In genomic region chr1:94061513-94062443, GRCh38 we compare ENCODE assay signal across 8 cellular contexts. TPM values are rescaled to one million over a fixed set of nuclear protein-coding genes. Genes with fewer than 3 reads are reported as not detected.
A peak's percentile ranks its signal among the peaks of the same experiment; 100 is the strongest.
DNase-seq lines count a peak whose midpoint lies in the region; ATAC-seq and TF ChIP-seq lines count a peak whose summit lies in the region.

No MANE protein-coding gene starts in this region.

- peaks cover 9% of the 10 kb centered on the region for H3K27me3 Mint-ChIP-seq in activated CD4-positive, alpha-beta T cell treated with anti-CD3 and anti-CD28 coated beads for 36 hours

- H3K4me1 Mint-ChIP-seq in activated CD4-positive, alpha-beta T cell treated with anti-CD3 and anti-CD28 coated beads for 36 hours = no peaks in the 10 kb centered on the region

- H3K4me1 ChIP-seq in Karpas-422 (ENCODE audit: low read length) = no peaks in the 10 kb centered on the region
- peaks cover 0 to 12% (median 5%) of the 10 kb centered on the region in 4 donors for H3K4me1 ChIP-seq in right lobe of liver
- H3K4me1 ChIP-seq in stomach = peaks cover 0 to 36% (median 26%) of the 10 kb centered on the region in 4 donors

- no peak overlapping the region for H3K4me3 Mint-ChIP-seq in activated CD4-positive, alpha-beta T cell treated with anti-CD3 and anti-CD28 coated beads for 36 hours

- no peak for TF ChIP-seq EP300 in stomach (IDR thresholded peaks at IDR 0.05)

- no peak overlapping the region for H3K9ac ChIP-seq in Karpas-422 (ENCODE audit: low read length)

- no peaks in the 10 kb centered on the region for H3K79me2 ChIP-seq in Karpas-422 (ENCODE audit: low read length)

- no peaks in the 10 kb centered on the region for H3K9me2 ChIP-seq in Karpas-422 (replicated peaks; ENCODE audit: insufficient read depth, low read length)

- no peak overlapping the region for H3K27ac Mint-ChIP-seq in activated CD4-positive, alpha-beta T cell treated with anti-CD3 and anti-CD28 coated beads for 36 hours

- POLR2A ChIA-PET in activated CD4-positive, alpha-beta T cell treated with anti-CD3 and anti-CD28 coated beads for 36 hours (lab: Charles Lee) = interaction anchor here (0.6 kb wide), 1 partner anchor 279 kb away, joined by 4 read pairs; no protein-coding TSS in a partner anchor

- no peaks in the 10 kb centered on the region for H3K36me3 Mint-ChIP-seq in activated CD4-positive, alpha-beta T cell treated with anti-CD3 and anti-CD28 coated beads for 36 hours (ENCODE audit: low read depth)

- H2AFZ ChIP-seq in Karpas-422 (ENCODE audit: low read length) = no peak overlapping the region

- H3K27me3 ChIP-seq in Karpas-422 (ENCODE audit: low read length) (no peaks in the 10 kb centered on the region), right lobe of liver (no peaks in the 10 kb centered on the region), stomach (peaks cover 0 to 4% (median 0%) of the 10 kb centered on the region in 3 donors)

- H3K4me2 ChIP-seq in Karpas-422 (ENCODE audit: low read depth, low read length, poor library complexity, severe bottlenecking) = no peak overlapping the region

- H3K36me3 ChIP-seq in Karpas-422 (ENCODE audit: insufficient read depth, low read length) (no peaks in the 10 kb centered on the region), right lobe of liver (no peaks in the 10 kb centered on the region), stomach (no peaks in the 10 kb centered on the region)

- peak; percentile 11 for TF ChIP-seq POLR2A in right lobe of liver (IDR thresholded peaks at IDR 0.05)
- TF ChIP-seq POLR2A in stomach (IDR thresholded peaks at IDR 0.05) = no peak

- no peak for ATAC-seq in activated CD4-positive, alpha-beta T cell treated with anti-CD3 and anti-CD28 coated beads for 36 hours
- ATAC-seq in SK-N-SH treated with all-trans-retinoic acid at 6 μM for 48 hours (peak; percentile 97), right lobe of liver (peak; percentile 93 to 97 (median 96))

- no peaks in the 10 kb centered on the region for H3K9me3 ChIP-seq in Karpas-422 (ENCODE audit: low read length)
- no peaks in the 10 kb centered on the region for H3K9me3 ChIP-seq in right lobe of liver
- no peaks in the 10 kb centered on the region for H3K9me3 ChIP-seq in stomach

- no peak overlapping the region for H3K4me3 ChIP-seq in Karpas-422 (ENCODE audit: low read length)
- H3K4me3 ChIP-seq in choroid plexus epithelial cell (ENCODE audit: low read depth, low read length) = no peak overlapping the region
- no peak overlapping the region for H3K4me3 ChIP-seq in right lobe of liver
- no peak overlapping the region for H3K4me3 ChIP-seq in stomach

- 8% methylated on average over 4 of the region's 5 CpGs for WGBS in right lobe of liver (ENCODE audit: insufficient coverage, low coverage, low lambda C conversion rate, missing lambda C conversion rate)
- WGBS in stomach, 5 donors = 14 to 22% (median 18%) methylated on average over 5 of the region's 5 CpGs

- CTCF ChIA-PET in activated CD4-positive, alpha-beta T cell treated with anti-CD3 and anti-CD28 coated beads for 36 hours (lab: Charles Lee) = interaction anchor here (0.5 to 3.6 kb wide), 20 partner anchors 8 to 963 kb away, joined by 3 to 20 read pairs (median 4); no protein-coding TSS in a partner anchor

- intact Hi-C loops in activated CD4-positive, alpha-beta T cell treated with anti-CD3 and anti-CD28 coated beads for 36 hours (cut with DNase I, micrococcal nuclease) = loop anchor here (1.0 to 10.0 kb wide), 4 partner anchors 173 to 745 kb away; partner anchors contain the start of gene ARHGAP29 (in 1 of the 2)
- intact Hi-C loops in right lobe of liver (cut with DNase I) = loop anchor here in 1 of 2 donors (5.0 to 10.0 kb wide), 2 partner anchors 183 to 271 kb away; no protein-coding TSS in a partner anchor
- intact Hi-C loops in stomach (cut with DNase I; ENCODE audit: low total_unique reads) = loop anchor here (5.0 kb wide), 1 partner anchor 271 kb away; no protein-coding TSS in a partner anchor

- H3K27ac ChIP-seq in Karpas-422 (ENCODE audit: low read length) = no peak overlapping the region
- H3K27ac ChIP-seq in right lobe of liver = peak overlapping the region; percentile 50 to 71 (median 51)
- H3K27ac ChIP-seq in stomach = peak overlapping the region in 3 of 5 donors; percentile 27 to 50 (median 29)

- TF ChIP-seq CTCF in choroid plexus epithelial cell (conservative IDR thresholded peaks at IDR 0.05; ENCODE audit: low read depth, low read length) = peak; percentile 94
- TF ChIP-seq CTCF in right lobe of liver (IDR thresholded peaks at IDR 0.05) = peak; percentile 87 to 98 (median 88)
- TF ChIP-seq CTCF in stomach (IDR thresholded peaks at IDR 0.05) = peak in 5 of 7 experiments; percentile 86 to 97 (median 90)

- peak; percentile 64 for DNase-seq in activated CD4-positive, alpha-beta T cell treated with anti-CD3 and anti-CD28 coated beads for 36 hours
- no peak for DNase-seq in activated CD4-positive, alpha-beta T cell treated with anti-CD3 and anti-CD28 coated beads, Interleukin-2, amount 50 U/mL, for 4 hours
- DNase-seq in H4 (ENCODE audit: low spot score) = peak; percentile 55
- peak; percentile 77 for DNase-seq in Karpas-422
- DNase-seq in choroid plexus epithelial cell (ENCODE audit: low read depth) = peak; percentile 91
- DNase-seq in right lobe of liver = peak; percentile 68 to 82 (median 68)
- peak; percentile 76 for DNase-seq in stomach

- H3K9me3 Mint-ChIP-seq in activated CD4-positive, alpha-beta T cell treated with anti-CD3 and anti-CD28 coated beads for 36 hours (ENCODE audit: low read depth) = no peaks in the 10 kb centered on the region

- H4K20me1 ChIP-seq in Karpas-422 (ENCODE audit: insufficient read depth, low read depth, low read length) = no peaks in the 10 kb centered on the region

TF ChIP-seq in SK-N-SH treated with all-trans-retinoic acid at 6 μM for 48 hours, 23 proteins besides CTCF, POLR2A, EP300 and RAD21 (continues in another document):
- TF ChIP-seq ISL1 (CRISPR knock-in tag; IDR thresholded peaks at IDR 0.05) (no peak), BACH2 (CRISPR knock-in tag; IDR thresholded peaks at IDR 0.05; ENCODE audit: borderline replicate concordance) (no peak), TSHZ2 (CRISPR knock-in tag; IDR thresholded peaks at IDR 0.05) (no peak), ZFP3 (CRISPR knock-in tag; IDR thresholded peaks at IDR 0.05) (no peak), PATZ1 (CRISPR knock-in tag; IDR thresholded peaks at IDR 0.05; ENCODE audit: borderline replicate concordance) (no peak), ZNF565 (CRISPR knock-in tag; conservative IDR thresholded peaks at IDR 0.05; ENCODE audit: low read depth) (no peak), PPARA (CRISPR knock-in tag; IDR thresholded peaks at IDR 0.05; ENCODE audit: borderline replicate concordance) (no peak), ARNTL (CRISPR knock-in tag; IDR thresholded peaks at IDR 0.05; ENCODE audit: borderline replicate concordance, low read depth) (no peak)

RNA-seq across cellular contexts. Expression of gene ABCA4, which starts 59.2 kb away (rescaled TPM):
- total RNA-seq in activated CD4-positive, alpha-beta T cell treated with anti-CD3 and anti-CD28 coated beads for 36 hours = under 1 TPM; 0.14 to 0.18 TPM
- total RNA-seq in H4 (2014; rRNA removed; shearing (Covaris generic)) = 1.0 and 1.1 TPM in 2 replicates
- 0.25 TPM in 1 of 2 replicates, not detected in the other for total RNA-seq in Karpas-422 (2014; rRNA removed; shearing (Covaris generic); ENCODE audit: low replicate concordance)
- under 1 TPM; 0.49 to 0.99 (median 0.75) TPM for total RNA-seq in right lobe of liver
- total RNA-seq in stomach = 1 to 10 TPM in 1 of 5 donors, under 1 TPM in 1, not detected in 3; 0.37 to 1.2 TPM
- under 1 TPM in 1 of 3 donors, not detected in 2; 0.08 TPM for polyA plus RNA-seq in stomach

Comparison
In these comparisons a context has a peak if more than half of its experiments do, and no peak if none do; other contexts are left out.
1. DNase-seq: peak in activated CD4-positive, alpha-beta T cell treated with anti-CD3 and anti-CD28 coated beads for 36 hours (single experiment), H4 (single experiment), Karpas-422 (single experiment), choroid plexus epithelial cell (single experiment), right lobe of liver (3 of 3) and stomach (single experiment); none in activated CD4-positive, alpha-beta T cell treated with anti-CD3 and anti-CD28 coated beads, Interleukin-2, amount 50 U/mL, for 4 hours (0 of 2).
2. Peak in every context shown above with its lines, with median percentiles within 50 percentile points of each other: CTCF ChIP-seq.